14 cellular contexts compared by ENCODE assay signal in genomic region chr15:74430510-74430951, GRCh38. TPM values are rescaled to one million over a fixed set of nuclear protein-coding genes. Genes with fewer than 3 reads are reported as not detected.
DNase-seq lines count a peak whose midpoint lies in the region; ATAC-seq and TF ChIP-seq lines count a peak whose summit lies in the region.
"Had no signal": no experiment of that assay in that cellular context is flagged by ENCODE, and none has a peak within 500 bp of the region (broad histone marks: within the 10 kb centered on the region; RNA-seq: fewer than 3 reads in every experiment).

No MANE protein-coding gene starts in this region.

- no peaks in the 10 kb centered on the region for H3K9me3 Mint-ChIP-seq in activated CD8-positive, alpha-beta T cell treated with anti-CD3 and anti-CD28 coated beads for 36 hours
- H3K9me3 Mint-ChIP-seq in activated CD8-positive, alpha-beta T cell treated with anti-CD3 and anti-CD28 coated beads, Interleukin-2, amount 10 ng/mL, durations not matched to agents 7 days and 5 days (ENCODE audit: insufficient read depth) = no peaks in the 10 kb centered on the region
- H3K9me3 Mint-ChIP-seq in effector memory CD8-positive, alpha-beta T cell = no peaks in the 10 kb centered on the region
- no peaks in the 10 kb centered on the region for H3K9me3 Mint-ChIP-seq in stimulated activated effector memory CD8-positive, alpha-beta T cell treated with anti-CD3 and anti-CD28 coated beads, Interleukin-12 subunit alpha, Interleukin-12 subunit beta, amount 100 ng/mL, for 72 hours
- H3K9me3 Mint-ChIP-seq in endothelial cell (ENCODE audit: unreplicated experiment) = no peaks in the 10 kb centered on the region

- no peaks in the 10 kb centered on the region for H3K27me3 Mint-ChIP-seq in activated CD8-positive, alpha-beta T cell treated with anti-CD3 and anti-CD28 coated beads for 36 hours
- no peaks in the 10 kb centered on the region for H3K27me3 Mint-ChIP-seq in activated CD8-positive, alpha-beta T cell treated with anti-CD3 and anti-CD28 coated beads, Interleukin-2, amount 10 ng/mL, durations not matched to agents 7 days and 5 days (ENCODE audit: low read depth)
- H3K27me3 Mint-ChIP-seq in effector memory CD8-positive, alpha-beta T cell = no peaks in the 10 kb centered on the region
- H3K27me3 Mint-ChIP-seq in endothelial cell (ENCODE audit: unreplicated experiment) = peaks cover 6% of the 10 kb centered on the region

- CTCF ChIA-PET in activated CD8-positive, alpha-beta T cell treated with anti-CD3 and anti-CD28 coated beads for 36 hours (lab: Charles Lee) = interaction anchor here (1.0 to 38.4 kb wide), 3 partner anchors 8 to 51 kb away, joined by 3 to 840 read pairs (median 13); no protein-coding TSS in a partner anchor
- CTCF ChIA-PET in activated CD8-positive, alpha-beta T cell treated with anti-CD3 and anti-CD28 coated beads, Interleukin-2, amount 10 ng/mL, durations not matched to agents 7 days and 5 days (lab: Charles Lee) = interaction anchor here (1.2 to 27.0 kb wide), 5 partner anchors 12 to 59 kb away, joined by 3 to 677 read pairs (median 5); no protein-coding TSS in a partner anchor

- no peak for TF ChIP-seq CTCF in activated CD8-positive, alpha-beta T cell treated with anti-CD3 and anti-CD28 coated beads for 36 hours (IDR thresholded peaks at IDR 0.05)
- no peak for TF ChIP-seq CTCF in endothelial cell (IDR thresholded peaks at IDR 0.05; ENCODE audit: unreplicated experiment)

- peak overlapping the region; percentile 93 for H3K4me3 Mint-ChIP-seq in activated CD8-positive, alpha-beta T cell treated with anti-CD3 and anti-CD28 coated beads for 36 hours
- H3K4me3 Mint-ChIP-seq in activated CD8-positive, alpha-beta T cell treated with anti-CD3 and anti-CD28 coated beads, Interleukin-2, amount 10 ng/mL, durations not matched to agents 7 days and 5 days = no peak overlapping the region
- H3K4me3 Mint-ChIP-seq in effector memory CD8-positive, alpha-beta T cell = no peak overlapping the region
- H3K4me3 Mint-ChIP-seq in stimulated activated effector memory CD8-positive, alpha-beta T cell treated with anti-CD3 and anti-CD28 coated beads, Interleukin-12 subunit alpha, Interleukin-12 subunit beta, amount 100 ng/mL, for 72 hours = peak overlapping the region; percentile 85
- H3K4me3 Mint-ChIP-seq in endothelial cell (ENCODE audit: unreplicated experiment) = no peak overlapping the region

- intact Hi-C loops in activated CD8-positive, alpha-beta T cell treated with anti-CD3 and anti-CD28 coated beads for 36 hours (cut with micrococcal nuclease) = no loop called here

- no peak for ATAC-seq in activated CD8-positive, alpha-beta T cell treated with anti-CD3 and anti-CD28 coated beads for 36 hours
- no peak for ATAC-seq in activated CD8-positive, alpha-beta T cell treated with anti-CD3 and anti-CD28 coated beads, Interleukin-2, amount 10 ng/mL, durations not matched to agents 7 days and 5 days
- no peak for ATAC-seq in effector memory CD8-positive, alpha-beta T cell (replicated peaks)
- no peak for ATAC-seq in stimulated activated effector memory CD8-positive, alpha-beta T cell treated with anti-CD3 and anti-CD28 coated beads, Interleukin-12 subunit alpha, Interleukin-12 subunit beta, amount 100 ng/mL, for 72 hours
- ATAC-seq: naive thymus-derived CD4-positive, alpha-beta T cell had no signal

- H3K27ac Mint-ChIP-seq in activated CD8-positive, alpha-beta T cell treated with anti-CD3 and anti-CD28 coated beads for 36 hours = peak overlapping the region; percentile 81
- no peak overlapping the region for H3K27ac Mint-ChIP-seq in activated CD8-positive, alpha-beta T cell treated with anti-CD3 and anti-CD28 coated beads, Interleukin-2, amount 10 ng/mL, durations not matched to agents 7 days and 5 days
- peak overlapping the region; percentile 38 to 61 for H3K27ac Mint-ChIP-seq in effector memory CD8-positive, alpha-beta T cell
- peak overlapping the region; percentile 60 for H3K27ac Mint-ChIP-seq in stimulated activated effector memory CD8-positive, alpha-beta T cell treated with anti-CD3 and anti-CD28 coated beads, Interleukin-12 subunit alpha, Interleukin-12 subunit beta, amount 100 ng/mL, for 72 hours
- H3K27ac Mint-ChIP-seq in endothelial cell (ENCODE audit: unreplicated experiment) = no peak overlapping the region

- H3K36me3 Mint-ChIP-seq in activated CD8-positive, alpha-beta T cell treated with anti-CD3 and anti-CD28 coated beads for 36 hours (ENCODE audit: low read depth) = peaks cover 57% of the 10 kb centered on the region
- H3K36me3 Mint-ChIP-seq in activated CD8-positive, alpha-beta T cell treated with anti-CD3 and anti-CD28 coated beads, Interleukin-2, amount 10 ng/mL, durations not matched to agents 7 days and 5 days (ENCODE audit: low read depth) = peaks cover 14% of the 10 kb centered on the region
- no peaks in the 10 kb centered on the region for H3K36me3 Mint-ChIP-seq in effector memory CD8-positive, alpha-beta T cell (ENCODE audit: insufficient read depth)
- peaks cover 81% of the 10 kb centered on the region for H3K36me3 Mint-ChIP-seq in stimulated activated effector memory CD8-positive, alpha-beta T cell treated with anti-CD3 and anti-CD28 coated beads, Interleukin-12 subunit alpha, Interleukin-12 subunit beta, amount 100 ng/mL, for 72 hours
- peaks cover 13% of the 10 kb centered on the region for H3K36me3 Mint-ChIP-seq in endothelial cell (ENCODE audit: low read depth, unreplicated experiment)

- peaks cover 48% of the 10 kb centered on the region; the same call in 1 of the 2 replicates for H3K36me3 ChIP-seq in KOPT-K1 (ENCODE audit: insufficient read depth, low read length)
- H3K36me3 ChIP-seq: sigmoid colon, tibial artery had no signal

- peak overlapping the region; percentile 85 for H3K27ac ChIP-seq in KOPT-K1 (ENCODE audit: low read depth, low read length, poor library complexity, severe bottlenecking)
- H3K27ac ChIP-seq: sigmoid colon, tibial artery had no signal

- H3K9me3 ChIP-seq in KOPT-K1 (ENCODE audit: insufficient read depth, low read length, poor library complexity, severe bottlenecking) = no peaks in the 10 kb centered on the region
- H3K9me3 ChIP-seq: sigmoid colon, tibial artery had no signal

- POLR2A ChIA-PET in activated CD8-positive, alpha-beta T cell treated with anti-CD3 and anti-CD28 coated beads for 36 hours (lab: Charles Lee) = interaction anchor here (1.3 to 7.3 kb wide), 5 partner anchors 28 to 52 kb away, joined by 3 to 56 read pairs (median 5); no protein-coding TSS in a partner anchor
- POLR2A ChIA-PET in activated CD8-positive, alpha-beta T cell treated with anti-CD3 and anti-CD28 coated beads, Interleukin-2, amount 10 ng/mL, durations not matched to agents 7 days and 5 days (lab: Charles Lee) = interaction anchor here (0.8 to 3.7 kb wide), 4 partner anchors 18 to 54 kb away, joined by 3 to 29 read pairs (median 4); no protein-coding TSS in a partner anchor

- DNase-seq in activated CD8-positive, alpha-beta T cell treated with anti-CD3 and anti-CD28 coated beads for 36 hours = no peak
- DNase-seq in activated CD8-positive, alpha-beta T cell treated with anti-CD3 and anti-CD28 coated beads, Interleukin-2, amount 10 ng/mL, durations not matched to agents 7 days and 5 days = no peak
- no peak for DNase-seq in effector memory CD8-positive, alpha-beta T cell
- DNase-seq in stimulated activated effector memory CD8-positive, alpha-beta T cell treated with anti-CD3 and anti-CD28 coated beads, Interleukin-12 subunit alpha, Interleukin-12 subunit beta, amount 100 ng/mL, for 72 hours (ENCODE audit: low spot score in 2 of 2) = no peak
- DNase-seq in mucosa of gallbladder (ENCODE audit: low spot score) (no peak), NCI-H2029 (lab: John Stamatoyannopoulos, UW) (no peak), endothelial cell (ENCODE audit: low spot score) (no peak)
- DNase-seq: naive thymus-derived CD4-positive, alpha-beta T cell; NCI-H1694; NCI-H69; Right ventricle myocardium superior; sigmoid colon; tibial artery had no signal

- peaks cover 75% of the 10 kb centered on the region for H3K4me1 Mint-ChIP-seq in activated CD8-positive, alpha-beta T cell treated with anti-CD3 and anti-CD28 coated beads for 36 hours (ENCODE audit: low read depth)
- peaks cover 80% of the 10 kb centered on the region for H3K4me1 Mint-ChIP-seq in activated CD8-positive, alpha-beta T cell treated with anti-CD3 and anti-CD28 coated beads, Interleukin-2, amount 10 ng/mL, durations not matched to agents 7 days and 5 days (ENCODE audit: low read depth)
- H3K4me1 Mint-ChIP-seq in effector memory CD8-positive, alpha-beta T cell (ENCODE audit: low read depth in 2 of 2) = peaks cover 40 to 69% of the 10 kb centered on the region in 2 donors
- peaks cover 89% of the 10 kb centered on the region for H3K4me1 Mint-ChIP-seq in stimulated activated effector memory CD8-positive, alpha-beta T cell treated with anti-CD3 and anti-CD28 coated beads, Interleukin-12 subunit alpha, Interleukin-12 subunit beta, amount 100 ng/mL, for 72 hours
- peaks cover 53% of the 10 kb centered on the region for H3K4me1 Mint-ChIP-seq in endothelial cell (ENCODE audit: unreplicated experiment)

RNA-seq across cellular contexts. Expression of gene SEMA7A, which starts 3.2 kb away (rescaled TPM):
- total RNA-seq in activated CD8-positive, alpha-beta T cell treated with anti-CD3 and anti-CD28 coated beads for 36 hours = 10 to 100 TPM; 62.4 TPM
- 10 to 100 TPM; 16.1 to 16.9 TPM for total RNA-seq in activated CD8-positive, alpha-beta T cell treated with anti-CD3 and anti-CD28 coated beads, Interleukin-2, amount 10 ng/mL, durations not matched to agents 7 days and 5 days
- total RNA-seq in mucosa of gallbladder (3.2 TPM), endothelial cell (ENCODE audit: unreplicated experiment) (41.4 TPM)

RNA-seq across cellular contexts. Expression of gene UBL7, which starts 30.4 kb away (rescaled TPM):
- 10 to 100 TPM; 48.8 to 53.3 TPM for total RNA-seq in activated CD8-positive, alpha-beta T cell treated with anti-CD3 and anti-CD28 coated beads for 36 hours
- 10 to 100 TPM; 60.8 to 71.4 TPM for total RNA-seq in activated CD8-positive, alpha-beta T cell treated with anti-CD3 and anti-CD28 coated beads, Interleukin-2, amount 10 ng/mL, durations not matched to agents 7 days and 5 days
- total RNA-seq in mucosa of gallbladder (43.1 TPM), endothelial cell (ENCODE audit: unreplicated experiment) (79.9 TPM)

Comparison
In these comparisons a context has a peak if more than half of its experiments do, and no peak if none do; other contexts are left out.
1. H3K27ac Mint-ChIP-seq: peak in activated CD8-positive, alpha-beta T cell treated with anti-CD3 and anti-CD28 coated beads for 36 hours (single experiment), effector memory CD8-positive, alpha-beta T cell (2 of 2) and stimulated activated effector memory CD8-positive, alpha-beta T cell treated with anti-CD3 and anti-CD28 coated beads, Interleukin-12 subunit alpha, Interleukin-12 subunit beta, amount 100 ng/mL, for 72 hours (single experiment); none in activated CD8-positive, alpha-beta T cell treated with anti-CD3 and anti-CD28 coated beads, Interleukin-2, amount 10 ng/mL, durations not matched to agents 7 days and 5 days (single experiment) and endothelial cell (single experiment).
2. H3K4me3 Mint-ChIP-seq: peak in activated CD8-positive, alpha-beta T cell treated with anti-CD3 and anti-CD28 coated beads for 36 hours (single experiment) and stimulated activated effector memory CD8-positive, alpha-beta T cell treated with anti-CD3 and anti-CD28 coated beads, Interleukin-12 subunit alpha, Interleukin-12 subunit beta, amount 100 ng/mL, for 72 hours (single experiment); none in activated CD8-positive, alpha-beta T cell treated with anti-CD3 and anti-CD28 coated beads, Interleukin-2, amount 10 ng/mL, durations not matched to agents 7 days and 5 days (single experiment), effector memory CD8-positive, alpha-beta T cell (0 of 2) and endothelial cell (single experiment).